ENCODE assay signal across 26 cellular contexts in the genomic region with DNA sequence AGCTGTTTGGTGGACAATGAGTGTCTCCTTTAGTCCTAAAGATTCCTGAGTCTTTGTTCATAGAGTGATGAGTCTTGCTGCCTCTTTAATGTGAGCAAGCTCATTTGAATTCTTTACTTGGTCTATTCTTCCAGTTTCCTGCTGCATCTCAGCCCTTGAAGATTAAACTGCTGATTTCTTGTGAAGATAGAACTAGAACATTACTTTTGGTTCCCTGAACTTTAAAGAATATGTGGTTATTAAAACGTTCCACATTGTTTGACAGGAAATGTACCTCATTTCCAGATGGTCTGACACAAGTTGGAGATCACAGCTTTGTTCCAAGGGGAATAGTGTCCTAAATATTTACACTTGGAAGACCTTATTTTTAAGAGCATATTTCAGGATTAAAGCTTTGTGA. TPM values are rescaled to one million over a fixed set of nuclear protein-coding genes. Genes with fewer than 3 reads are reported as not detected.
DNase-seq lines count a peak whose midpoint lies in the region; ATAC-seq and TF ChIP-seq lines count a peak whose summit lies in the region.
"Had no signal": no experiment of that assay in that cellular context is flagged by ENCODE, and none has a peak within 500 bp of the region (broad histone marks: within the 10 kb centered on the region; RNA-seq: fewer than 3 reads in every experiment).

No MANE protein-coding gene starts in this region.

- no peaks in the 10 kb centered on the region for H3K9me3 ChIP-seq in CD8-positive, alpha-beta T cell (ENCODE audit: low read length)
- no peaks in the 10 kb centered on the region for H3K9me3 ChIP-seq in neural progenitor cell (ENCODE audit: low read depth)

- H3F3A ChIP-seq in neural progenitor cell (ENCODE audit: low read depth): peaks cover 10% of the 10 kb centered on the region

- POLR2A ChIA-PET in CD8-positive, alpha-beta T cell (lab: Charles Lee): interaction anchor here (0.6 kb wide), 1 partner anchor 162 kb away, joined by 3 read pairs; no protein-coding TSS in a partner anchor

- H3K9me3 Mint-ChIP-seq in CD8-positive, alpha-beta T cell: no peaks in the 10 kb centered on the region
- peaks cover 8% of the 10 kb centered on the region for H3K9me3 Mint-ChIP-seq in neural progenitor cell
- H3K9me3 Mint-ChIP-seq: activated B cell treated with CpG ODN at 0.5 μM for 24 hours; GM23338; HFFc6; naive B cell; stimulated activated naive B cell treated with anti-CD40 and anti-IgM and Interleukin-4, amounts not matched to agents 10 μg/mL and 1 μg/mL and 100 μg/mL, for 72 hours had no signal

- H3K27me3 ChIP-seq in CD8-positive, alpha-beta T cell (ENCODE audit: insufficient read depth, low read length): no peaks in the 10 kb centered on the region
- no peaks in the 10 kb centered on the region for H3K27me3 ChIP-seq in neural progenitor cell

- ATAC-seq in CD8-positive, alpha-beta T cell: no peak
- ATAC-seq: GM23338; SK-N-SH treated with all-trans-retinoic acid at 6 μM for 48 hours; stimulated activated naive B cell treated with anti-CD40 and anti-IgM and Interleukin-4, amounts not matched to agents 10 μg/mL and 1 μg/mL and 100 μg/mL, for 72 hours had no signal

- H3K27ac ChIP-seq in CD8-positive, alpha-beta T cell (ENCODE audit: low read depth, low read length): no peak overlapping the region
- H3K27ac ChIP-seq in cingulate gyrus (ENCODE audit: low read depth, low read length): peak overlapping the region; percentile 15
- no peak overlapping the region for H3K27ac ChIP-seq in neural progenitor cell
- H3K27ac ChIP-seq: C4-2B had no signal

- H3K4me3 Mint-ChIP-seq in CD8-positive, alpha-beta T cell: no peak overlapping the region
- no peak overlapping the region for H3K4me3 Mint-ChIP-seq in neural progenitor cell
- H3K4me3 Mint-ChIP-seq: activated B cell treated with CpG ODN at 0.5 μM for 24 hours; GM23338; HFFc6; naive B cell; stimulated activated naive B cell treated with anti-CD40 and anti-IgM and Interleukin-4, amounts not matched to agents 10 μg/mL and 1 μg/mL and 100 μg/mL, for 72 hours had no signal

- peaks cover 24% of the 10 kb centered on the region for H3K79me2 ChIP-seq in neural progenitor cell (ENCODE audit: low read depth)

- H4K20me1 ChIP-seq in neural progenitor cell (ENCODE audit: low read depth): peaks cover 30% of the 10 kb centered on the region

- no peak overlapping the region for H3K9ac ChIP-seq in neural progenitor cell

- H3K4me3 ChIP-seq in CD8-positive, alpha-beta T cell (ENCODE audit: low read depth, low read length): no peak overlapping the region
- H3K4me3 ChIP-seq in neural progenitor cell: no peak overlapping the region
- H3K4me3 ChIP-seq: GM23338 had no signal

- H3K27ac Mint-ChIP-seq in CD8-positive, alpha-beta T cell: peak overlapping the region; percentile 74
- H3K27ac Mint-ChIP-seq in neural progenitor cell: peak overlapping the region; percentile 35
- H3K27ac Mint-ChIP-seq: activated B cell treated with CpG ODN at 0.5 μM for 24 hours; GM23338; HFFc6; stimulated activated naive B cell treated with anti-CD40 and anti-IgM and Interleukin-4, amounts not matched to agents 10 μg/mL and 1 μg/mL and 100 μg/mL, for 72 hours had no signal

- TF ChIP-seq CTCF in CD8-positive, alpha-beta T cell (IDR thresholded peaks at IDR 0.05): no peak
- TF ChIP-seq CTCF in neural progenitor cell (IDR thresholded peaks at IDR 0.05) (no peak), GM10266 (IDR thresholded peaks at IDR 0.05; ENCODE audit: control insufficient read depth, insufficient read depth, low read depth, missing control alignments) (no peak)

- peaks cover 14% of the 10 kb centered on the region for H3K4me1 Mint-ChIP-seq in CD8-positive, alpha-beta T cell (ENCODE audit: low read depth)
- H3K4me1 Mint-ChIP-seq in neural progenitor cell: peaks cover 20% of the 10 kb centered on the region
- H3K4me1 Mint-ChIP-seq: activated B cell treated with CpG ODN at 0.5 μM for 24 hours had no signal

- intact Hi-C loops in CD8-positive, alpha-beta T cell (cut with DNase I, micrococcal nuclease): loop anchor here in 1 of 2 experiments (2.0 kb wide), 1 partner anchor 55 kb away; no protein-coding TSS in a partner anchor

- DNase-seq in CD8-positive, alpha-beta T cell: no peak
- DNase-seq in NCI-H69 (lab: John Stamatoyannopoulos, UW): peak; percentile 10
- DNase-seq in neural progenitor cell (ENCODE audit: low spot score): peak; percentile 37
- DNase-seq in NCI-H1417 treated with DMSO at 0.1 percent for 48 hours (lab: John Stamatoyannopoulos, UW): no peak
- no peak for DNase-seq in GM03348 (ENCODE audit: low spot score)
- DNase-seq in GM10266 (ENCODE audit: extremely low spot score): no peak
- DNase-seq: activated B cell treated with CpG ODN at 0.5 μM for 24 hours; activated CD4-positive, alpha-beta T cell treated with anti-CD3 and anti-CD28 coated beads, Interleukin-2, amount 50 U/mL, for 4 hours; activated CD8-positive, alpha-beta memory T cell treated with anti-CD3 and anti-CD28 coated beads, Interleukin-2, amount 50 U/mL, for 48 hours; activated effector memory CD4-positive, alpha-beta T cell treated with Interleukin-2 at 50 U/mL for 16 hours; cortex of kidney; HFFc6; mesendoderm; naive B cell; NCI-H1092 treated with DMSO at 0.1 percent for 48 hours; NCI-H2029; NCI-H226; NCI-H82; stimulated activated CD4-positive, alpha-beta T cell treated with anti-CD3 and anti-CD28 coated beads, Interleukin-2, amount 100 ng/mL, for 48 hours; stimulated activated naive B cell treated with anti-CD40 and anti-IgM and Interleukin-4, amounts not matched to agents 10 μg/mL and 1 μg/mL and 100 μg/mL, for 72 hours; T-helper 9 cell had no signal

- H3K4me2 ChIP-seq in neural progenitor cell: no peak overlapping the region
- H3K4me2 ChIP-seq: GM23338 had no signal

- H3K36me3 ChIP-seq in CD8-positive, alpha-beta T cell (ENCODE audit: insufficient read depth, low read length): peaks cover 14% of the 10 kb centered on the region
- H3K36me3 ChIP-seq in neural progenitor cell: peaks cover 8% of the 10 kb centered on the region

- H3K4me1 ChIP-seq in CD8-positive, alpha-beta T cell (ENCODE audit: insufficient read depth, low read length): no peaks in the 10 kb centered on the region
- H3K4me1 ChIP-seq in neural progenitor cell: peaks cover 21% of the 10 kb centered on the region

- no peak overlapping the region for H2AFZ ChIP-seq in neural progenitor cell (replicated peaks)
- H2AFZ ChIP-seq: GM23338 had no signal

- H3K27me3 Mint-ChIP-seq in CD8-positive, alpha-beta T cell (ENCODE audit: low read depth): no peaks in the 10 kb centered on the region
- no peaks in the 10 kb centered on the region for H3K27me3 Mint-ChIP-seq in neural progenitor cell (ENCODE audit: insufficient read depth, low read depth)
- H3K27me3 Mint-ChIP-seq: activated B cell treated with CpG ODN at 0.5 μM for 24 hours; naive B cell; stimulated activated naive B cell treated with anti-CD40 and anti-IgM and Interleukin-4, amounts not matched to agents 10 μg/mL and 1 μg/mL and 100 μg/mL, for 72 hours had no signal

- CTCF ChIA-PET in CD8-positive, alpha-beta T cell (lab: Charles Lee): interaction anchor here (1.0 to 9.5 kb wide), 3 partner anchors 156 to 373 kb away, joined by 3 to 90 read pairs (median 3); no protein-coding TSS in a partner anchor

- peaks cover 38% of the 10 kb centered on the region for H3K36me3 Mint-ChIP-seq in CD8-positive, alpha-beta T cell
- H3K36me3 Mint-ChIP-seq in neural progenitor cell: peaks cover 51% of the 10 kb centered on the region

RNA-seq across cellular contexts. Expression of a gene that starts 52.0 kb away (rescaled TPM):
- total RNA-seq in CD8-positive, alpha-beta T cell: 10 to 100 TPM; 35.4 to 36.4 TPM
- 72.8 and 87.2 TPM in 2 replicates for total RNA-seq in neural progenitor cell (ENCODE audit: low replicate concordance)
- total RNA-seq: osteoblast had no signal

Comparison
In these comparisons a context has a peak if more than half of its experiments do, and no peak if none do; other contexts are left out.
1. DNase-seq: peak in NCI-H69 (single experiment) and neural progenitor cell (single experiment); none in CD8-positive, alpha-beta T cell (0 of 7), NCI-H1417 treated with DMSO at 0.1 percent for 48 hours (single experiment), GM03348 (single experiment) and GM10266 (single experiment).